ENCODE assay signal across 8 cellular contexts in the genomic region with DNA sequence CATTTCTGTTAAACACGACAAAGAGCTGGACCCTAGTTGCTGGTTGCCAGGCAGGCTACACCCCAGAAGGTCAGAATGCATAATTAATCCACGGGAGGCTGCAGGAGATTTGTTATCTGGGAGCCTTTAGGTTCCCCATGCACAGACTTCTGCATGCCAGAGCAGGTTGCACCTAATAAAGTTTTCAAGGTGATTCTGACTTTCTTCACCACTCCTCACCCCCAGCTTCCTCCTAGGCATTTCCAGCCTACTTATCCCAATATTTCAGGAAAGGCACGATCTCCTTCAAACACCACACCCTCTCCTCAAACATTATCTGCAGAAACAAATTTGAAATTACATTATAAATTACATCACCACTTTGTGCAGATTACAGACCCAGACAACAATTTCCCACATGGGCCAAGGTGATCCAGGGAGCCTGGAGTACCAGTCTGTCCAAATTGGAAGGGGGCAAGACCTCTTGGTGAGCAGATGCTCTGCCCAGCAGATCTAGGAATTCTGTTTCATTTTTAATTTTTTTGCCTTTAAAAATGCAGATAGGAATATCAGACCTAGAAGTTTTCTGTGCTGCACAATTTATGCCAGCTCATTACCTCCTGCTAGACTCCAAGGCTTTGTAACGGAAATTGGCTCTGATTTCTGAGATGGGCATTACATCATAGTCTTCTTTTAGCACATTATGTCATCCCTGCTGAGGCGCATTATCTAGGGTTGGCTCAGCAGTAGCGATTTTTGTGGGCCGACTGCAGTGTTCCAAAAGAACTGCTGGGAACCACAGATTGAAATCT.
DNase-seq lines count a peak whose midpoint lies in the region; ATAC-seq and TF ChIP-seq lines count a peak whose summit lies in the region.

No MANE protein-coding gene starts in this region.

- no peaks in the 10 kb centered on the region for H3K79me2 ChIP-seq in osteoblast (ENCODE audit: insufficient read depth, low read length)

- ATAC-seq in RWPE2 (ENCODE audit: low read depth) (peak; percentile 58; the same call in 1 of the 3 replicates), HG03354 (IDR thresholded peaks at IDR 0.05; ENCODE audit: poor library complexity, severe bottlenecking, unreplicated experiment) (no peak)

- no peak overlapping the region for H3K4me3 Mint-ChIP-seq in activated CD4-positive, alpha-beta memory T cell treated with anti-CD3 and anti-CD28 coated beads for 36 hours

- no peaks in the 10 kb centered on the region for H3K27me3 ChIP-seq in RWPE2 (ENCODE audit: insufficient read depth, poor library complexity, severe bottlenecking)
- peaks cover 8% of the 10 kb centered on the region for H3K27me3 ChIP-seq in osteoblast (ENCODE audit: insufficient read depth, low read length)

- intact Hi-C loops in activated CD4-positive, alpha-beta memory T cell treated with anti-CD3 and anti-CD28 coated beads for 36 hours (cut with micrococcal nuclease), result no loop called here

- H3K4me1 Mint-ChIP-seq in activated CD4-positive, alpha-beta memory T cell treated with anti-CD3 and anti-CD28 coated beads for 36 hours (ENCODE audit: low read depth), result peaks cover 3% of the 10 kb centered on the region

- DNase-seq in ELR (ENCODE audit: low read depth), result peak; percentile 37
- no peak for DNase-seq in RWPE2 (ENCODE audit: low spot score)
- DNase-seq in fibroblast of pulmonary artery (ENCODE audit: low read depth), result peak; percentile 90
- peak; percentile 49 for DNase-seq in osteoblast (ENCODE audit: insufficient read length, low spot score, missing footprints)
- no peak for DNase-seq in COR-L47 (lab: John Stamatoyannopoulos, UW)
- no peak for DNase-seq in activated CD4-positive, alpha-beta memory T cell treated with anti-CD3 and anti-CD28 coated beads for 36 hours
- DNase-seq in activated gamma-delta T cell (lab: John Stamatoyannopoulos, UW), result no peak

- no peaks in the 10 kb centered on the region for H4K20me1 ChIP-seq in osteoblast (ENCODE audit: insufficient read depth, low read length)

- no peaks in the 10 kb centered on the region for H3K36me3 ChIP-seq in RWPE2 (ENCODE audit: low read depth)
- no peaks in the 10 kb centered on the region for H3K36me3 ChIP-seq in osteoblast (ENCODE audit: insufficient read depth, low read length)

- H3K9me3 Mint-ChIP-seq in activated CD4-positive, alpha-beta memory T cell treated with anti-CD3 and anti-CD28 coated beads for 36 hours, result no peaks in the 10 kb centered on the region

- no peak for TF ChIP-seq CTCF in RWPE2 (IDR thresholded peaks at IDR 0.05; ENCODE audit: poor library complexity, severe bottlenecking)
- TF ChIP-seq CTCF in fibroblast of pulmonary artery (IDR thresholded peaks at IDR 0.05; ENCODE audit: low read length, missing control alignments), result no peak
- no peak for TF ChIP-seq CTCF in osteoblast (IDR thresholded peaks at IDR 0.05; ENCODE audit: extremely low read depth, low read depth, low read length)

- CTCF ChIA-PET in activated CD4-positive, alpha-beta memory T cell treated with anti-CD3 and anti-CD28 coated beads for 36 hours (lab: Charles Lee), result no interaction called here

- no peaks in the 10 kb centered on the region for H3K27me3 Mint-ChIP-seq in activated CD4-positive, alpha-beta memory T cell treated with anti-CD3 and anti-CD28 coated beads for 36 hours

- H3K9me3 ChIP-seq in RWPE2 (ENCODE audit: severe bottlenecking) (no peaks in the 10 kb centered on the region), osteoblast (ENCODE audit: low read depth, low read length) (no peaks in the 10 kb centered on the region)

- H3K4me2 ChIP-seq in osteoblast (ENCODE audit: insufficient read depth, low read length), result peak overlapping the region; percentile 61

- H3K36me3 Mint-ChIP-seq in activated CD4-positive, alpha-beta memory T cell treated with anti-CD3 and anti-CD28 coated beads for 36 hours, result no peaks in the 10 kb centered on the region

- H3K4me3 ChIP-seq in RWPE2 (ENCODE audit: severe bottlenecking), result no peak overlapping the region
- no peak overlapping the region for H3K4me3 ChIP-seq in fibroblast of pulmonary artery (replicated peaks; ENCODE audit: low read depth, low read length)
- H3K4me3 ChIP-seq in osteoblast (ENCODE audit: insufficient read depth, low read length), result no peak overlapping the region

- H3K27ac Mint-ChIP-seq in activated CD4-positive, alpha-beta memory T cell treated with anti-CD3 and anti-CD28 coated beads for 36 hours, result no peak overlapping the region

- POLR2A ChIA-PET in activated CD4-positive, alpha-beta memory T cell treated with anti-CD3 and anti-CD28 coated beads for 36 hours (lab: Charles Lee), result no interaction called here

- H2AFZ ChIP-seq in osteoblast (ENCODE audit: low read length), result peak overlapping the region; percentile 46

- H3K4me1 ChIP-seq in RWPE2 (ENCODE audit: insufficient read depth, poor library complexity, severe bottlenecking), result no peaks in the 10 kb centered on the region
- peaks cover 10% of the 10 kb centered on the region for H3K4me1 ChIP-seq in osteoblast (ENCODE audit: insufficient read depth, low read length)

- no peak overlapping the region for H3K27ac ChIP-seq in RWPE2 (ENCODE audit: poor library complexity, severe bottlenecking)
- H3K27ac ChIP-seq in osteoblast (ENCODE audit: low read depth, low read length), result peak overlapping the region; percentile 27

Comparison
In these comparisons a context has a peak if more than half of its experiments do, and no peak if none do; other contexts are left out.
1. DNase-seq: peak in ELR (single experiment), fibroblast of pulmonary artery (single experiment) and osteoblast (single experiment); none in RWPE2 (single experiment), COR-L47 (single experiment), activated CD4-positive, alpha-beta memory T cell treated with anti-CD3 and anti-CD28 coated beads for 36 hours (single experiment) and activated gamma-delta T cell (single experiment).